In genomic region chr12:109612975-109613502, GRCh38 we compare ENCODE assay signal across 11 cellular contexts. TPM values are rescaled to one million over a fixed set of nuclear protein-coding genes. Genes with fewer than 3 reads are reported as not detected.
DNase-seq lines count a peak whose midpoint lies in the region; ATAC-seq, FAIRE-seq and TF ChIP-seq lines count a peak whose summit lies in the region.
"Had no signal": no experiment of that assay in that cellular context is flagged by ENCODE, and none has a peak within 500 bp of the region (broad histone marks: within the 10 kb centered on the region; RNA-seq: fewer than 3 reads in every experiment).

No MANE protein-coding gene starts in this region.

- no peaks in the 10 kb centered on the region for H3K4me1 ChIP-seq in HCT116 (ENCODE audit: control insufficient read depth in 1 of 2, insufficient read depth in 2 of 2, low read length in 2 of 2)
- H3K4me1 ChIP-seq in kidney (ENCODE audit: control insufficient read depth in 1 of 2, insufficient read depth in 1 of 2, low read depth in 1 of 2, low read length in 2 of 2) = no peaks in the 10 kb centered on the region
- H3K4me1 ChIP-seq in left lung = no peaks in the 10 kb centered on the region

- H3K9me3 ChIP-seq in HCT116 (ENCODE audit: control insufficient read depth in 1 of 2, insufficient read depth in 1 of 2, low read depth in 1 of 2, low read length in 2 of 2) (no peaks in the 10 kb centered on the region), WERI-Rb-1 (ENCODE audit: severe bottlenecking) (no peaks in the 10 kb centered on the region), kidney (ENCODE audit: control insufficient read depth in 1 of 2, low read length in 2 of 2) (no peaks in the 10 kb centered on the region), left lung (no peaks in the 10 kb centered on the region)
- H3K9me3 ChIP-seq: neutrophil had no signal

- TF ChIP-seq CTCF in BJ (IDR thresholded peaks at IDR 0.05; ENCODE audit: insufficient read depth, low read depth, low read length) = peak; percentile 38; the same call in 1 of the 2 replicates
- peak in 2 of 3 experiments; percentile 36 to 47; a peak in 4 of 6 replicates for TF ChIP-seq CTCF in HCT116 (IDR thresholded peaks at IDR 0.05 in 2 of 3, conservative IDR thresholded peaks at IDR 0.05 in 1 of 3; ENCODE audit: borderline replicate concordance in 1 of 3, insufficient read depth in 1 of 3, low read depth in 2 of 3, low read length in 2 of 3)
- peak; percentile 52 for TF ChIP-seq CTCF in WERI-Rb-1 (IDR thresholded peaks at IDR 0.05; ENCODE audit: low read depth, low read length)
- peak; percentile 16 for TF ChIP-seq CTCF in kidney (IDR thresholded peaks at IDR 0.05; ENCODE audit: borderline replicate concordance, extremely low read depth, insufficient read depth)
- TF ChIP-seq CTCF in left lung (IDR thresholded peaks at IDR 0.05) = no peak

- H3K4me2 ChIP-seq in HCT116 (ENCODE audit: low read length) = no peak overlapping the region

- no peak overlapping the region for H3K4me3 ChIP-seq in BJ (ENCODE audit: low read depth, low read length)
- no peak overlapping the region for H3K4me3 ChIP-seq in HCT116 (replicated peaks in 1 of 2; ENCODE audit: low read depth in 1 of 2, low read length in 2 of 2)
- H3K4me3 ChIP-seq in WERI-Rb-1 (ENCODE audit: low read depth, low read length) = no peak overlapping the region
- no peak overlapping the region for H3K4me3 ChIP-seq in kidney (ENCODE audit: low read length in 2 of 2)
- no peak overlapping the region for H3K4me3 ChIP-seq in left lung

- CTCF ChIA-PET in BJ (lab: Yijun Ruan, JAX) (interaction anchor here (0.9 to 4.8 kb wide), 2 partner anchors 15 to 89 kb away, joined by 3 to 21 read pairs; no protein-coding TSS in a partner anchor), HCT116 (lab: Charles Lee) (interaction anchor here (2.2 kb wide), 1 partner anchor 15 kb away, joined by 9 read pairs; no protein-coding TSS in a partner anchor)

- H3K27me3 ChIP-seq in BJ (ENCODE audit: control insufficient read depth, insufficient read depth, low read length) (peaks cover 12% of the 10 kb centered on the region), HCT116 (ENCODE audit: insufficient read depth, low read length) (peaks cover 20% of the 10 kb centered on the region; the same call in 1 of the 2 replicates), WERI-Rb-1 (ENCODE audit: insufficient read depth, low read depth, severe bottlenecking) (no peaks in the 10 kb centered on the region), left lung (peaks cover 5 to 65% of the 10 kb centered on the region in 2 donors)

- no peaks in the 10 kb centered on the region for H4K20me1 ChIP-seq in HCT116 (ENCODE audit: insufficient read depth)

- POLR2A ChIA-PET in BJ (lab: Charles Lee) = no interaction called here
- POLR2A ChIA-PET in HCT116 (lab: Charles Lee) = no interaction called here

- no peak overlapping the region for H3K9ac ChIP-seq in HCT116 (ENCODE audit: low read length)
- H3K9ac ChIP-seq in kidney (ENCODE audit: low read length in 2 of 2) = no peak overlapping the region

- TF ChIP-seq POLR2A in HCT116 (IDR thresholded peaks at IDR 0.05; ENCODE audit: borderline replicate concordance, extremely low read depth, insufficient read depth, insufficient read length) = no peak

- H3K9me2 ChIP-seq in HCT116 (ENCODE audit: insufficient read depth) = no peaks in the 10 kb centered on the region

- no peak overlapping the region for H2AFZ ChIP-seq in HCT116 (ENCODE audit: low read depth, low read length, poor library complexity, severe bottlenecking)

- ATAC-seq in HCT116 (peak; percentile 84), HG03565 (IDR thresholded peaks at IDR 0.05; ENCODE audit: unreplicated experiment) (no peak), GM21717 (IDR thresholded peaks at IDR 0.05; ENCODE audit: unreplicated experiment) (no peak), HG02678 (IDR thresholded peaks at IDR 0.05; ENCODE audit: unreplicated experiment) (no peak), left lung (no peak)

- no peak overlapping the region for H3K27ac ChIP-seq in HCT116 (ENCODE audit: low read depth, low read length)
- H3K27ac ChIP-seq in WERI-Rb-1 = no peak overlapping the region
- H3K27ac ChIP-seq in kidney (ENCODE audit: low read depth in 2 of 2, low read length in 2 of 2) = no peak overlapping the region
- no peak overlapping the region for H3K27ac ChIP-seq in left lung
- H3K27ac ChIP-seq: epithelial cell of prostate, neutrophil had no signal

- no peaks in the 10 kb centered on the region for H3K79me2 ChIP-seq in HCT116 (ENCODE audit: insufficient read depth, low read length)

- RAD21 ChIA-PET in HCT116 (lab: Charles Lee; ENCODE audit: low non-redundant PET in 1 of 2, low total read pairs in 2 of 2, uncharacterized antibody in 2 of 2, unreplicated experiment in 2 of 2) = no interaction called here

- no peaks in the 10 kb centered on the region for H3K36me3 ChIP-seq in BJ (ENCODE audit: control insufficient read depth, insufficient read depth, low read length)
- no peaks in the 10 kb centered on the region for H3K36me3 ChIP-seq in HCT116 (ENCODE audit: control insufficient read depth in 1 of 2, insufficient read depth in 2 of 2, low read length in 2 of 2)
- no peaks in the 10 kb centered on the region for H3K36me3 ChIP-seq in WERI-Rb-1
- H3K36me3 ChIP-seq in kidney (ENCODE audit: control insufficient read depth in 1 of 2, insufficient read depth in 2 of 2, low read length in 2 of 2) = no peaks in the 10 kb centered on the region
- H3K36me3 ChIP-seq in left lung = no peaks in the 10 kb centered on the region
- H3K36me3 ChIP-seq: neutrophil had no signal

- TF ChIP-seq RAD21 in HCT116 (IDR thresholded peaks at IDR 0.05; ENCODE audit: low read depth) = 0 out of 2 replicates have a peak, but pooled peaks have one; percentile 31

- no peak for DNase-seq in BJ (ENCODE audit: low read depth)
- no peak for DNase-seq in HCT116 (ENCODE audit: low read depth, low spot score)
- no peak for DNase-seq in WERI-Rb-1
- DNase-seq in kidney = no peak
- DNase-seq in left lung = no peak

- intact Hi-C loops in HCT116 (cut with micrococcal nuclease) (no loop called here), kidney (cut with DNase I) (no loop called here), left lung (cut with DNase I) (no loop called here)

- FAIRE-seq in kidney (lab: Jason Lieb, UNC) = no peak
- FAIRE-seq: GM18507 had no signal

- no TSS peak for BruUV-seq in HCT116 (replicated peaks; lab: Mats Ljungman, UMichigan)

TF ChIP-seq in HCT116, 20 proteins besides CTCF, POLR2A, EP300 and RAD21:
- TF ChIP-seq POLR2AphosphoS5 (IDR thresholded peaks at IDR 0.05; ENCODE audit: low read depth, low read length) = no peak
- no peak for TF ChIP-seq CBX3 (IDR thresholded peaks at IDR 0.05; ENCODE audit: low read depth)
- no peak for TF ChIP-seq SP1 (IDR thresholded peaks at IDR 0.05; ENCODE audit: low read depth)
- no peak for TF ChIP-seq EZH2phosphoT487 (IDR thresholded peaks at IDR 0.05; ENCODE audit: borderline replicate concordance)
- TF ChIP-seq EGR1 (IDR thresholded peaks at IDR 0.05; ENCODE audit: low read depth) = no peak
- TF ChIP-seq ELF1 (IDR thresholded peaks at IDR 0.05; ENCODE audit: borderline replicate concordance, low read depth) = no peak
- no peak for TF ChIP-seq CEBPB (IDR thresholded peaks at IDR 0.05; ENCODE audit: low read depth)

RNA-seq across cellular contexts. Expression of gene MVK, which starts 39.4 kb away (rescaled TPM):
- polyA plus RNA-seq in BJ (2011; rRNA removed) = 4.1 and 7.5 TPM in 2 replicates
- polyA minus RNA-seq in BJ (2011; rRNA and poly(A)+ RNA removed) = 3.1 and 3.4 TPM in 2 replicates
- 17.3 TPM for total RNA-seq in HCT116 (2021; ENCODE audit: unreplicated experiment)
- 19.2 and 20.3 TPM in 2 replicates for polyA plus RNA-seq in HCT116 (2012)
- 40.0 TPM for total RNA-seq in kidney
- 48.1 TPM for polyA plus RNA-seq in kidney (ENCODE audit: insufficient read depth, low read depth, low replicate concordance)
- 10 to 100 TPM; 23.3 to 46.1 TPM for total RNA-seq in left lung

RNA-seq across cellular contexts. Expression of gene MMAB, which starts 39.7 kb away (rescaled TPM):
- polyA plus RNA-seq in BJ (2011; rRNA removed) = 16.3 and 22.2 TPM in 2 replicates
- 9.0 and 10.6 TPM in 2 replicates for polyA minus RNA-seq in BJ (2011; rRNA and poly(A)+ RNA removed)
- 34.9 TPM for total RNA-seq in HCT116 (2021; ENCODE audit: unreplicated experiment)
- 35.1 and 36.8 TPM in 2 replicates for polyA plus RNA-seq in HCT116 (2012)
- 42.9 TPM for total RNA-seq in kidney
- 96.3 TPM for polyA plus RNA-seq in kidney (ENCODE audit: insufficient read depth, low read depth, low replicate concordance)
- total RNA-seq in left lung = 10 to 100 TPM; 43.9 to 76.1 TPM

Comparison
In these comparisons a context has a peak if more than half of its experiments do, and no peak if none do; other contexts are left out.
1. CTCF ChIP-seq: peak in BJ (single experiment), HCT116 (2 of 3), WERI-Rb-1 (single experiment) and kidney (single experiment); none in left lung (0 of 2).